ENCODE assay signal across 8 cellular contexts in genomic region chr19:48963371-48964204, GRCh38. TPM values are rescaled to one million over a fixed set of nuclear protein-coding genes. Genes with fewer than 3 reads are reported as not detected.
DNase-seq lines count a peak whose midpoint lies in the region; ATAC-seq and TF ChIP-seq lines count a peak whose summit lies in the region.

No MANE protein-coding gene starts in this region.

- H3K4me1 ChIP-seq in left lung: peaks cover 13 to 86% of the 10 kb centered on the region in 2 donors

- H3K4me3 Mint-ChIP-seq in activated CD4-positive, alpha-beta T cell treated with anti-CD3 and anti-CD28 coated beads for 36 hours: peak overlapping the region; percentile 86

- peaks cover 60% of the 10 kb centered on the region for H3K4me1 Mint-ChIP-seq in activated CD4-positive, alpha-beta T cell treated with anti-CD3 and anti-CD28 coated beads for 36 hours

- POLR2A ChIA-PET in activated CD4-positive, alpha-beta T cell treated with anti-CD3 and anti-CD28 coated beads for 36 hours (lab: Charles Lee): interaction anchor here (0.7 to 1.1 kb wide), 3 partner anchors 9 to 52 kb away, joined by 4 to 12 read pairs (median 10); partner anchors contain the start of genes BAX, GYS1 and RUVBL2

- H3K27ac ChIP-seq in KOPT-K1 (ENCODE audit: low read depth, low read length, poor library complexity, severe bottlenecking) (peak overlapping the region; percentile 85), coronary artery (peak overlapping the region; percentile 93 to 94), left lung (peak overlapping the region; percentile 96 to 97)

- H3K36me3 Mint-ChIP-seq in activated CD4-positive, alpha-beta T cell treated with anti-CD3 and anti-CD28 coated beads for 36 hours (ENCODE audit: low read depth): peaks cover 51% of the 10 kb centered on the region

- peaks cover 3% of the 10 kb centered on the region for H3K9me3 Mint-ChIP-seq in activated CD4-positive, alpha-beta T cell treated with anti-CD3 and anti-CD28 coated beads for 36 hours (ENCODE audit: low read depth)

- intact Hi-C loops in activated CD4-positive, alpha-beta T cell treated with anti-CD3 and anti-CD28 coated beads for 36 hours (cut with DNase I, micrococcal nuclease): loop anchor here (2.0 to 10.0 kb wide), 7 partner anchors 29 to 469 kb away; partner anchors contain the start of genes DBP (in 1 of the 2), DHDH (in 1 of the 2), GYS1 (in 1 of the 2) and HSD17B14 (in 1 of the 2)
- intact Hi-C loops in left lung (cut with DNase I): no loop called here

- peak; percentile 17 for ATAC-seq in activated CD4-positive, alpha-beta T cell treated with anti-CD3 and anti-CD28 coated beads for 36 hours
- ATAC-seq in left lung (peak; percentile 15), HG02870 (IDR thresholded peaks at IDR 0.05; ENCODE audit: unreplicated experiment) (no peak), HG02938 (IDR thresholded peaks at IDR 0.05; ENCODE audit: unreplicated experiment) (no peak)

- DNase-seq in GM12865 (ENCODE audit: low read depth) (peak; percentile 89), coronary artery (ENCODE audit: low spot score) (peak; percentile 89), left lung (peak; percentile 88 to 95)
- DNase-seq in activated CD4-positive, alpha-beta T cell treated with anti-CD3 and anti-CD28 coated beads for 36 hours: peak; percentile 87
- peak; percentile 54 for DNase-seq in stimulated activated CD4-positive, alpha-beta T cell treated with anti-CD3 and anti-CD28 coated beads, Interleukin-2, amount 100 ng/mL, for 4 hours (ENCODE audit: low read depth)

- H3K9me3 ChIP-seq in KOPT-K1 (ENCODE audit: insufficient read depth, low read length, poor library complexity, severe bottlenecking): no peaks in the 10 kb centered on the region
- no peaks in the 10 kb centered on the region for H3K9me3 ChIP-seq in left lung

- TF ChIP-seq CTCF in GM12865 (IDR thresholded peaks at IDR 0.05; ENCODE audit: insufficient read depth, low read depth, low read length, missing control alignments): no peak
- TF ChIP-seq CTCF in coronary artery (IDR thresholded peaks at IDR 0.05): no peak
- no peak for TF ChIP-seq CTCF in left lung (IDR thresholded peaks at IDR 0.05)

- peak overlapping the region; percentile 90 for H3K27ac Mint-ChIP-seq in activated CD4-positive, alpha-beta T cell treated with anti-CD3 and anti-CD28 coated beads for 36 hours

- H3K27me3 Mint-ChIP-seq in activated CD4-positive, alpha-beta T cell treated with anti-CD3 and anti-CD28 coated beads for 36 hours: no peaks in the 10 kb centered on the region

- H3K4me3 ChIP-seq in GM12865 (ENCODE audit: low read depth, low read length) (peak overlapping the region; percentile 70), coronary artery (peak overlapping the region; percentile 87), left lung (peak overlapping the region in 1 of 2 donors; percentile 92)

- peaks cover 36% of the 10 kb centered on the region for H3K36me3 ChIP-seq in KOPT-K1 (ENCODE audit: insufficient read depth, low read length)
- H3K36me3 ChIP-seq in left lung: peaks cover 2 to 40% of the 10 kb centered on the region in 2 donors

- no peaks in the 10 kb centered on the region for H3K27me3 ChIP-seq in left lung

- CTCF ChIA-PET in activated CD4-positive, alpha-beta T cell treated with anti-CD3 and anti-CD28 coated beads for 36 hours (lab: Charles Lee): interaction anchor here (0.6 to 1.1 kb wide), 3 partner anchors 9 to 121 kb away, joined by 3 to 6 read pairs (median 4); partner anchors contain the start of genes BAX, GYS1 and RUVBL2

RNA-seq across cellular contexts. Expression of gene FTL, which starts 1.5 kb away (rescaled TPM):
- total RNA-seq in activated CD4-positive, alpha-beta T cell treated with anti-CD3 and anti-CD28 coated beads for 36 hours: 1,000 to 10,000 TPM in 1 of 2 experiments, 100 to 1,000 TPM in 1; 809 to 1,111 TPM
- 1,000 to 10,000 TPM; 8,739 to 9,329 TPM for total RNA-seq in left lung

RNA-seq across cellular contexts. Expression of gene BAX, which starts 8.9 kb away (rescaled TPM):
- total RNA-seq in activated CD4-positive, alpha-beta T cell treated with anti-CD3 and anti-CD28 coated beads for 36 hours: 100 to 1,000 TPM; 128 to 143 TPM
- total RNA-seq in left lung: 100 to 1,000 TPM; 130 to 141 TPM

RNA-seq across cellular contexts. Expression of gene GYS1, which starts 29.5 kb away (rescaled TPM):
- 100 to 1,000 TPM in 1 of 2 experiments, 10 to 100 TPM in 1; 80.2 to 102 TPM for total RNA-seq in activated CD4-positive, alpha-beta T cell treated with anti-CD3 and anti-CD28 coated beads for 36 hours
- total RNA-seq in left lung: 10 to 100 TPM; 42.5 to 49.0 TPM

RNA-seq across cellular contexts. Expression of gene DHDH, which starts 30.1 kb away (rescaled TPM):
- total RNA-seq in activated CD4-positive, alpha-beta T cell treated with anti-CD3 and anti-CD28 coated beads for 36 hours: 1 to 10 TPM; 1.4 to 2.4 TPM
- total RNA-seq in left lung: 1 to 10 TPM; 3.3 to 4.1 TPM

RNA-seq across cellular contexts. Expression of gene RUVBL2, which starts 30.1 kb away (rescaled TPM):
- 100 to 1,000 TPM; 155 to 178 TPM for total RNA-seq in activated CD4-positive, alpha-beta T cell treated with anti-CD3 and anti-CD28 coated beads for 36 hours
- total RNA-seq in left lung: 10 to 100 TPM; 46.6 to 66.6 TPM

Comparison
In these comparisons a context has a peak if more than half of its experiments do, and no peak if none do; other contexts are left out.
1. ATAC-seq: peak in activated CD4-positive, alpha-beta T cell treated with anti-CD3 and anti-CD28 coated beads for 36 hours (single experiment) and left lung (single experiment); none in HG02870 (single experiment) and HG02938 (single experiment).
2. RNA of gene FTL, which starts 1.5 kb away (total RNA-seq): 8,739 to 9,329 TPM in left lung; 809 to 1,111 TPM in activated CD4-positive, alpha-beta T cell treated with anti-CD3 and anti-CD28 coated beads for 36 hours; every median in the first group is over 4 times any median in the second.
3. intact Hi-C loops: an anchor here in activated CD4-positive, alpha-beta T cell treated with anti-CD3 and anti-CD28 coated beads for 36 hours (2.0 to 10.0 kb wide); none called in left lung.
4. Peak in every context shown above with its lines, with median percentiles within 50 percentile points of each other: DNase-seq and H3K27ac ChIP-seq.